Comparison of ENCODE assay signal across 1 cellular context in the genomic region with DNA sequence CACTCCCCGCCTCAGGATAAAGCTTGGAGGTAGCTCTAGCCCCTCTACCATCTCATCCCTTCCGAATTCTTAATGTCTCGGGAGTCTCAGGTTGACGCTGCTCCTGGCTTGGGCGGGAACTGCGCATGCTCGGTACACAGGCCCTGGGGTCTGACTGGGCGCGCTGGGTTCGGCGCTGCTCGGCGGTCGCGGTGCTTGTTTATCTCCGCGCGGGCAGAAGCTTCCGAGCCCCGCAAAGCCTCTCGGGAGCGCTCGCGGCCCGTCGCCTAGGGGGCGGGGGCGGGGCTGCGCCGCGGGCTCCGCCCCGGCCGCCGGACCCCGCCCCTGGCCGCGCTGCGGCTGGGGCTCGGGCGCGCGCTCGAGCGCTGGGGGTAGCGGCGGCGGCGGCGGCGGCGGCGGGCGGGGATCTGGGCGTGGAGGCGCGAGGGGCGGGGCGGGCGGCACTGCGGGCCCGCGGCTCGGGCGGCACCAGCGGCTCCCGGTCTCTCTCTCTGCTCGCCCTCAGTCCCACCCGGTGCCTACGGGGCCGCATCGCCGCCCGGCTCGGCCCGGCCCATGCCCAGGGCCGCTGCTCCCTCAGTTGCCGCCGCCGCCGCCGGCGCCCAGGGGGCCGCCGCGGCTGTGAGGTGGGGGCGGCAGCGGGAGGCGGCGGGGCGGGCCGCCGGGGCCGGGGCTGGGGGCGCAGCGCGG.
TF ChIP-seq lines count a peak whose summit lies in the region.

Gene RAP2A, plus strand, starts transcription at position 443 of the 690 bp plus-strand sequence. CDS start 302 bp downstream, outside the sequence.

TF ChIP-seq in HepG2, 621 proteins besides CTCF, POLR2A, EP300 and RAD21 (continued from another document and continues in another):
- TF ChIP-seq, protein P1, sequence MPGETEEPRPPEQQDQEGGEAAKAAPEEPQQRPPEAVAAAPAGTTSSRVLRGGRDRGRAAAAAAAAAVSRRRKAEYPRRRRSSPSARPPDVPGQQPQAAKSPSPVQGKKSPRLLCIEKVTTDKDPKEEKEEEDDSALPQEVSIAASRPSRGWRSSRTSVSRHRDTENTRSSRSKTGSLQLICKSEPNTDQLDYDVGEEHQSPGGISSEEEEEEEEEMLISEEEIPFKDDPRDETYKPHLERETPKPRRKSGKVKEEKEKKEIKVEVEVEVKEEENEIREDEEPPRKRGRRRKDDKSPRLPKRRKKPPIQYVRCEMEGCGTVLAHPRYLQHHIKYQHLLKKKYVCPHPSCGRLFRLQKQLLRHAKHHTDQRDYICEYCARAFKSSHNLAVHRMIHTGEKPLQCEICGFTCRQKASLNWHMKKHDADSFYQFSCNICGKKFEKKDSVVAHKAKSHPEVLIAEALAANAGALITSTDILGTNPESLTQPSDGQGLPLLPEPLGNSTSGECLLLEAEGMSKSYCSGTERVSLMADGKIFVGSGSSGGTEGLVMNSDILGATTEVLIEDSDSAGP (CRISPR knock-in tag; IDR thresholded peaks at IDR 0.05; ENCODE audit: borderline replicate concordance), result 0 out of 2 replicates have a peak, but pooled peaks have one; percentile 44
- TF ChIP-seq RBM22 (optimal IDR thresholded peaks at IDR 0.05; ENCODE audit: low read length), result no peak
- no peak for TF ChIP-seq POGK (CRISPR knock-in tag; conservative IDR thresholded peaks at IDR 0.05)
- TF ChIP-seq KLF6 (CRISPR knock-in tag; IDR thresholded peaks at IDR 0.05), result 0 out of 2 replicates have a peak, but pooled peaks have one; percentile 10
- TF ChIP-seq JUNB (CRISPR knock-in tag; IDR thresholded peaks at IDR 0.05; ENCODE audit: borderline replicate concordance), result no peak
- no peak for TF ChIP-seq ZNF512B (CRISPR knock-in tag; IDR thresholded peaks at IDR 0.05; ENCODE audit: borderline replicate concordance)
- TF ChIP-seq ZNF143 (CRISPR knock-in tag; IDR thresholded peaks at IDR 0.05), result peak; percentile 83
- no peak for TF ChIP-seq ZBTB20 (CRISPR knock-in tag; IDR thresholded peaks at IDR 0.05; ENCODE audit: borderline replicate concordance, low read depth)
- TF ChIP-seq, protein P2, sequence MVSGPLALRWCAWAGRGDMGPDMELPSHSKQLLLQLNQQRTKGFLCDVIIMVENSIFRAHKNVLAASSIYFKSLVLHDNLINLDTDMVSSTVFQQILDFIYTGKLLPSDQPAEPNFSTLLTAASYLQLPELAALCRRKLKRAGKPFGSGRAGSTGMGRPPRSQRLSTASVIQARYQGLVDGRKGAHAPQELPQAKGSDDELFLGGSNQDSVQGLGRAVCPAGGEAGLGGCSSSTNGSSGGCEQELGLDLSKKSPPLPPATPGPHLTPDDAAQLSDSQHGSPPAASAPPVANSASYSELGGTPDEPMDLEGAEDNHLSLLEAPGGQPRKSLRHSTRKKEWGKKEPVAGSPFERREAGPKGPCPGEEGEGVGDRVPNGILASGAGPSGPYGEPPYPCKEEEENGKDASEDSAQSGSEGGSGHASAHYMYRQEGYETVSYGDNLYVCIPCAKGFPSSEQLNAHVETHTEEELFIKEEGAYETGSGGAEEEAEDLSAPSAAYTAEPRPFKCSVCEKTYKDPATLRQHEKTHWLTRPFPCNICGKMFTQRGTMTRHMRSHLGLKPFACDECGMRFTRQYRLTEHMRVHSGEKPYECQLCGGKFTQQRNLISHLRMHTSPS (CRISPR knock-in tag; IDR thresholded peaks at IDR 0.05; ENCODE audit: low read depth), result no peak; the same call in 1 of the 2 replicates
- TF ChIP-seq ZNF7 (CRISPR knock-in tag; IDR thresholded peaks at IDR 0.05), result no peak
- TF ChIP-seq, protein P3, sequence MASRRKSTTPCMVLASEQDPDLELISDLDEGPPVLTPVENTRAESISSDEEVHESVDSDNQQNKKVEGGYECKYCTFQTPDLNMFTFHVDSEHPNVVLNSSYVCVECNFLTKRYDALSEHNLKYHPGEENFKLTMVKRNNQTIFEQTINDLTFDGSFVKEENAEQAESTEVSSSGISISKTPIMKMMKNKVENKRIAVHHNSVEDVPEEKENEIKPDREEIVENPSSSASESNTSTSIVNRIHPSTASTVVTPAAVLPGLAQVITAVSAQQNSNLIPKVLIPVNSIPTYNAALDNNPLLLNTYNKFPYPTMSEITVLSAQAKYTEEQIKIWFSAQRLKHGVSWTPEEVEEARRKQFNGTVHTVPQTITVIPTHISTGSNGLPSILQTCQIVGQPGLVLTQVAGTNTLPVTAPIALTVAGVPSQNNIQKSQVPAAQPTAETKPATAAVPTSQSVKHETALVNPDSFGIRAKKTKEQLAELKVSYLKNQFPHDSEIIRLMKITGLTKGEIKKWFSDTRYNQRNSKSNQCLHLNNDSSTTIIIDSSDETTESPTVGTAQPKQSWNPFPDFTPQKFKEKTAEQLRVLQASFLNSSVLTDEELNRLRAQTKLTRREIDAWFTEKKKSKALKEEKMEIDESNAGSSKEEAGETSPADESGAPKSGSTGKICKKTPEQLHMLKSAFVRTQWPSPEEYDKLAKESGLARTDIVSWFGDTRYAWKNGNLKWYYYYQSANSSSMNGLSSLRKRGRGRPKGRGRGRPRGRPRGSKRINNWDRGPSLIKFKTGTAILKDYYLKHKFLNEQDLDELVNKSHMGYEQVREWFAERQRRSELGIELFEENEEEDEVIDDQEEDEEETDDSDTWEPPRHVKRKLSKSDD (CRISPR knock-in tag; IDR thresholded peaks at IDR 0.05; ENCODE audit: low read depth), result no peak
- TF ChIP-seq ZFX (CRISPR knock-in tag; IDR thresholded peaks at IDR 0.05; ENCODE audit: low read depth), result peak; percentile 66; the same call in 1 of the 2 replicates
- no peak for TF ChIP-seq ZNF253 (CRISPR knock-in tag; IDR thresholded peaks at IDR 0.05; ENCODE audit: borderline replicate concordance)
- no peak for TF ChIP-seq TBX3 (IDR thresholded peaks at IDR 0.05; ENCODE audit: borderline replicate concordance)
- TF ChIP-seq ZNF703 (CRISPR knock-in tag; IDR thresholded peaks at IDR 0.05; ENCODE audit: borderline replicate concordance), result no peak
- TF ChIP-seq ZNF644 (CRISPR knock-in tag; IDR thresholded peaks at IDR 0.05; ENCODE audit: low read depth), result no peak
- no peak for TF ChIP-seq ZNF33B (CRISPR knock-in tag; IDR thresholded peaks at IDR 0.05)
- no peak; the same call in 1 of the 2 replicates for TF ChIP-seq ZNF441 (CRISPR knock-in tag; IDR thresholded peaks at IDR 0.05; ENCODE audit: borderline replicate concordance)
- TF ChIP-seq ZNF577 (CRISPR knock-in tag; IDR thresholded peaks at IDR 0.05; ENCODE audit: borderline replicate concordance, low read depth), result no peak
- no peak for TF ChIP-seq DPF2 (CRISPR knock-in tag; IDR thresholded peaks at IDR 0.05; ENCODE audit: borderline replicate concordance, low read depth)
- no peak for TF ChIP-seq ZNF670 (CRISPR knock-in tag; IDR thresholded peaks at IDR 0.05; ENCODE audit: borderline replicate concordance)
- peak; percentile 78 for TF ChIP-seq FOXO1 (CRISPR knock-in tag; IDR thresholded peaks at IDR 0.05)
- TF ChIP-seq, protein P4, sequence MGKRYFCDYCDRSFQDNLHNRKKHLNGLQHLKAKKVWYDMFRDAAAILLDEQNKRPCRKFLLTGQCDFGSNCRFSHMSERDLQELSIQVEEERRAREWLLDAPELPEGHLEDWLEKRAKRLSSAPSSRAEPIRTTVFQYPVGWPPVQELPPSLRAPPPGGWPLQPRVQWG (CRISPR knock-in tag; IDR thresholded peaks at IDR 0.05; ENCODE audit: borderline replicate concordance, low read depth), result no peak
- no peak for TF ChIP-seq ZSCAN9 (CRISPR knock-in tag; IDR thresholded peaks at IDR 0.05; ENCODE audit: borderline replicate concordance)
- peak; percentile 36; the same call in 1 of the 2 replicates for TF ChIP-seq ZNF691 (CRISPR knock-in tag; IDR thresholded peaks at IDR 0.05; ENCODE audit: borderline replicate concordance, low read depth)
- TF ChIP-seq ZBTB34 (CRISPR knock-in tag; IDR thresholded peaks at IDR 0.05), result no peak
- no peak for TF ChIP-seq ZNF30 (CRISPR knock-in tag; IDR thresholded peaks at IDR 0.05)
- TF ChIP-seq ZBTB4 (CRISPR knock-in tag; IDR thresholded peaks at IDR 0.05; ENCODE audit: borderline replicate concordance), result no peak
- TF ChIP-seq RELA (CRISPR knock-in tag; IDR thresholded peaks at IDR 0.05), result no peak
- no peak for TF ChIP-seq BCLAF1 (IDR thresholded peaks at IDR 0.05)
- TF ChIP-seq MAFG (CRISPR knock-in tag; IDR thresholded peaks at IDR 0.05), result no peak
